ENCODE assay signal across 11 cellular contexts in genomic region chr1:16162163-16162822, GRCh38. TPM values are rescaled to one million over a fixed set of nuclear protein-coding genes. Genes with fewer than 3 reads are reported as not detected.
DNase-seq lines count a peak whose midpoint lies in the region; ATAC-seq, FAIRE-seq and TF ChIP-seq lines count a peak whose summit lies in the region.
"Had no signal": no experiment of that assay in that cellular context is flagged by ENCODE, and none has a peak within 500 bp of the region (broad histone marks: within the 10 kb centered on the region; RNA-seq: fewer than 3 reads in every experiment).

No MANE protein-coding gene starts in this region.

- H3K27ac Mint-ChIP-seq in chondrocyte (ENCODE audit: unreplicated experiment), result no peak overlapping the region

- peaks cover 6% of the 10 kb centered on the region for H3K4me1 ChIP-seq in NT2/D1 (ENCODE audit: insufficient read depth, insufficient read length)
- H3K4me1 ChIP-seq in kidney (ENCODE audit: control insufficient read depth in 1 of 2, insufficient read depth in 1 of 2, low read depth in 1 of 2, low read length in 2 of 2), result no peaks in the 10 kb centered on the region
- peaks cover 17 to 63% (median 22%) of the 10 kb centered on the region in 3 donors for H3K4me1 ChIP-seq in esophagus squamous epithelium

- no peak for ATAC-seq in GM21515 (IDR thresholded peaks at IDR 0.05; ENCODE audit: unreplicated experiment)
- ATAC-seq: left ventricle myocardium superior had no signal

- 24 to 27% methylated on average over 19 to 21 of the region's 32 CpGs for WGBS in esophagus squamous epithelium, 2 donors

- no peak for TF ChIP-seq POLR2A in esophagus squamous epithelium (IDR thresholded peaks at IDR 0.05)

- H3K9me3 ChIP-seq in NT2/D1 (ENCODE audit: insufficient read depth, low read length) (no peaks in the 10 kb centered on the region), kidney (ENCODE audit: control insufficient read depth in 1 of 2, low read length in 2 of 2) (no peaks in the 10 kb centered on the region), esophagus squamous epithelium (no peaks in the 10 kb centered on the region)

- no peaks in the 10 kb centered on the region for H3K36me3 Mint-ChIP-seq in chondrocyte (ENCODE audit: low read depth)

- H3K27me3 ChIP-seq in NT2/D1 (ENCODE audit: insufficient read depth, insufficient read length) (peaks cover 12% of the 10 kb centered on the region), esophagus squamous epithelium (no peaks in the 10 kb centered on the region)
- H3K27me3 ChIP-seq: cardiac muscle cell had no signal

- DNase-seq in NT2/D1 (ENCODE audit: low read depth, low spot score) (no peak), kidney (peak; percentile 74), NCI-H1105 treated with DMSO at 0.1 percent for 48 hours (lab: John Stamatoyannopoulos, UW) (no peak), esophagus squamous epithelium (lab: John Stamatoyannopoulos, UW) (no peak), chondrocyte (ENCODE audit: low spot score) (no peak)
- peak; percentile 70 for DNase-seq in activated T-cell treated with anti-CD3 and anti-CD28 coated beads, Interleukin-2, amount 50 U/mL, for 1 hour
- peak; percentile 24 for DNase-seq in stimulated activated CD8-positive, alpha-beta memory T cell treated with anti-CD3 and anti-CD28 coated beads, Interleukin-15, amount 100 ng/mL, for 24 hours (ENCODE audit: low read depth)
- DNase-seq: left ventricle myocardium superior, NCI-H510A had no signal

- no peak for FAIRE-seq in kidney (lab: Jason Lieb, UNC)

- TF ChIP-seq CTCF in kidney (IDR thresholded peaks at IDR 0.05; ENCODE audit: borderline replicate concordance, extremely low read depth, insufficient read depth) (no peak), esophagus squamous epithelium (IDR thresholded peaks at IDR 0.05) (no peak), chondrocyte (IDR thresholded peaks at IDR 0.05) (no peak)

- no peaks in the 10 kb centered on the region for H3K36me3 ChIP-seq in NT2/D1 (ENCODE audit: insufficient read depth, insufficient read length, low read length)
- no peaks in the 10 kb centered on the region for H3K36me3 ChIP-seq in kidney (ENCODE audit: control insufficient read depth in 1 of 2, insufficient read depth in 2 of 2, low read length in 2 of 2)
- H3K36me3 ChIP-seq in esophagus squamous epithelium, result no peaks in the 10 kb centered on the region
- H3K36me3 ChIP-seq: cardiac muscle cell had no signal

- intact Hi-C loops in kidney (cut with DNase I) (no loop called here), esophagus squamous epithelium (cut with DNase I) (no loop called here)

- peak overlapping the region; percentile 42 for H3K9ac ChIP-seq in NT2/D1 (ENCODE audit: insufficient read length, low read depth)
- H3K9ac ChIP-seq in kidney (ENCODE audit: low read length in 2 of 2), result no peak overlapping the region

- no peak overlapping the region for H3K4me3 ChIP-seq in NT2/D1 (ENCODE audit: insufficient read length, low read depth)
- no peak overlapping the region for H3K4me3 ChIP-seq in kidney (ENCODE audit: low read length in 2 of 2)
- H3K4me3 ChIP-seq in esophagus squamous epithelium, result peak overlapping the region in 2 of 4 donors; percentile 4 to 22
- H3K4me3 ChIP-seq: cardiac muscle cell had no signal

- H3K4me1 Mint-ChIP-seq in chondrocyte (ENCODE audit: low read depth), result peaks cover 21% of the 10 kb centered on the region

- no peaks in the 10 kb centered on the region for H3K27me3 Mint-ChIP-seq in chondrocyte (ENCODE audit: low read depth)

- H3K4me3 Mint-ChIP-seq in chondrocyte (ENCODE audit: unreplicated experiment), result no peak overlapping the region

- H3K27ac ChIP-seq in kidney (ENCODE audit: low read depth in 2 of 2, low read length in 2 of 2), result no peak overlapping the region
- H3K27ac ChIP-seq in esophagus squamous epithelium, result no peak overlapping the region
- H3K27ac ChIP-seq: cardiac muscle cell had no signal

- no peaks in the 10 kb centered on the region for H3K9me3 Mint-ChIP-seq in chondrocyte (ENCODE audit: low read depth)

RNA-seq across cellular contexts. Expression of gene EPHA2, which starts 6.4 kb away (rescaled TPM):
- total RNA-seq in kidney (34.2 TPM), esophagus squamous epithelium (100 to 1,000 TPM in 3 of 4 donors, 10 to 100 TPM in 1; 87.5 to 225 (median 137) TPM), chondrocyte (38.5 to 47.4 TPM (median 40.0 TPM) in 3 replicates)
- polyA plus RNA-seq in kidney (ENCODE audit: insufficient read depth, low read depth, low replicate concordance), result 5.5 TPM

RNA-seq across cellular contexts. Expression of gene ARHGEF19, which starts 50.2 kb away (rescaled TPM):
- total RNA-seq in kidney (8.2 TPM), esophagus squamous epithelium (10 to 100 TPM; 15.8 to 27.1 (median 20.6) TPM), chondrocyte (14.4 to 17.7 TPM (median 16.1 TPM) in 3 replicates)
- 3.5 TPM for polyA plus RNA-seq in kidney (ENCODE audit: insufficient read depth, low read depth, low replicate concordance)

Comparison
In these comparisons a context has a peak if more than half of its experiments do, and no peak if none do; other contexts are left out.
1. DNase-seq: peak in activated T-cell treated with anti-CD3 and anti-CD28 coated beads, Interleukin-2, amount 50 U/mL, for 1 hour (single experiment), kidney (single experiment) and stimulated activated CD8-positive, alpha-beta memory T cell treated with anti-CD3 and anti-CD28 coated beads, Interleukin-15, amount 100 ng/mL, for 24 hours (single experiment); none in NT2/D1 (single experiment), NCI-H1105 treated with DMSO at 0.1 percent for 48 hours (single experiment), esophagus squamous epithelium (single experiment) and chondrocyte (single experiment).